9 cellular contexts compared by ENCODE assay signal in genomic region chr7:149715476-149715875, GRCh38. TPM values are rescaled to one million over a fixed set of nuclear protein-coding genes. Genes with fewer than 3 reads are reported as not detected.
DNase-seq lines count a peak whose midpoint lies in the region; TF ChIP-seq lines count a peak whose summit lies in the region.
"Had no signal": no experiment of that assay in that cellular context is flagged by ENCODE, and none has a peak within 500 bp of the region (broad histone marks: within the 10 kb centered on the region; RNA-seq: fewer than 3 reads in every experiment).

No MANE protein-coding gene starts in this region.

- DNase-seq in activated CD8-positive, alpha-beta memory T cell treated with anti-CD3 and anti-CD28 coated beads, Interleukin-2, amount 50 U/mL, for 48 hours = peak; percentile 52
- DNase-seq in activated CD8-positive, alpha-beta memory T cell treated with anti-CD3 and anti-CD28 coated beads, Interleukin-2, amount 50 U/mL, for 4 hours = no peak
- no peak for DNase-seq in kidney epithelial cell (ENCODE audit: low read depth)
- DNase-seq in thyroid gland = peak in 1 of 2 donors; percentile 16
- DNase-seq in NCI-H2227 treated with DMSO at 0.1 percent for 48 hours (lab: John Stamatoyannopoulos, UW) = no peak
- no peak for DNase-seq in NCI-H2081 treated with DMSO at 0.1 percent for 48 hours (lab: John Stamatoyannopoulos, UW)
- no peak for DNase-seq in GM13976 (ENCODE audit: low spot score)
- DNase-seq: T1000 had no signal

- in situ Hi-C loops in GM13976 (cut with MboI; ENCODE audit: low sequenced_read_pairs, unreplicated experiment) = no loop called here

- TF ChIP-seq POLR2A in thyroid gland (IDR thresholded peaks at IDR 0.05) = no peak

- H3K36me3 Mint-ChIP-seq in activated naive CD8-positive, alpha-beta T cell = peaks cover 9% of the 10 kb centered on the region

- H3K27me3 Mint-ChIP-seq in activated naive CD8-positive, alpha-beta T cell = no peaks in the 10 kb centered on the region

- no peaks in the 10 kb centered on the region for H3K9me3 ChIP-seq in thyroid gland

- H3K27ac Mint-ChIP-seq in activated naive CD8-positive, alpha-beta T cell = peak overlapping the region; percentile 79

- H3K4me1 Mint-ChIP-seq in activated naive CD8-positive, alpha-beta T cell (ENCODE audit: low read depth) = peaks cover 17% of the 10 kb centered on the region

- H3K27ac ChIP-seq in thyroid gland = peak overlapping the region in 2 of 3 donors; percentile 17 to 66

- H3K4me1 ChIP-seq in thyroid gland = peaks cover 15 to 22% of the 10 kb centered on the region in 2 donors

- H3K9me3 Mint-ChIP-seq in activated naive CD8-positive, alpha-beta T cell (ENCODE audit: low read depth) = peaks cover 13% of the 10 kb centered on the region

- H3K36me3 ChIP-seq in kidney epithelial cell (ENCODE audit: control insufficient read depth, insufficient read depth, low read length) (no peaks in the 10 kb centered on the region), thyroid gland (no peaks in the 10 kb centered on the region)

- 42 to 54% methylated on average over 7 to 8 of the region's 8 CpGs for WGBS in thyroid gland, 2 donors

- H3K4me3 Mint-ChIP-seq in activated naive CD8-positive, alpha-beta T cell = peak overlapping the region; percentile 92

- no peak for TF ChIP-seq CTCF in kidney epithelial cell (IDR thresholded peaks at IDR 0.05; ENCODE audit: insufficient read depth, low read length, poor library complexity, severe bottlenecking)
- no peak for TF ChIP-seq CTCF in thyroid gland (IDR thresholded peaks at IDR 0.05)
- no peak for TF ChIP-seq CTCF in GM13976 (IDR thresholded peaks at IDR 0.05; ENCODE audit: borderline replicate concordance, control extremely low read depth, extremely low read depth, insufficient read depth, missing control alignments)

- H3K4me3 ChIP-seq in kidney epithelial cell (ENCODE audit: low read depth, low read length) = peak overlapping the region; percentile 78
- H3K4me3 ChIP-seq in thyroid gland (replicated peaks in 1 of 3) = peak overlapping the region in 2 of 3 donors; percentile 10 to 64

- H3K27me3 ChIP-seq in kidney epithelial cell (ENCODE audit: control insufficient read depth, insufficient read depth, low read length) (no peaks in the 10 kb centered on the region), thyroid gland (no peaks in the 10 kb centered on the region)

- intact Hi-C loops in thyroid gland (cut with DNase I) = loop anchor here (5.0 kb wide), 1 partner anchor 52 kb away; no protein-coding TSS in a partner anchor

RNA-seq across cellular contexts. Expression of gene ZNF467, which starts 57.9 kb away (rescaled TPM):
- total RNA-seq in kidney epithelial cell (0.48 TPM in 1 of 2 replicates, not detected in the other), thyroid gland (10 to 100 TPM; 11.8 to 18.8 (median 15.5) TPM)
